ENCODE assay signal across 17 cellular contexts in genomic region chr2:1727796-1728474, GRCh38. TPM values are rescaled to one million over a fixed set of nuclear protein-coding genes. Genes with fewer than 3 reads are reported as not detected.
DNase-seq lines count a peak whose midpoint lies in the region; ATAC-seq, FAIRE-seq and TF ChIP-seq lines count a peak whose summit lies in the region.
"Had no signal": no experiment of that assay in that cellular context is flagged by ENCODE, and none has a peak within 500 bp of the region (broad histone marks: within the 10 kb centered on the region; RNA-seq: fewer than 3 reads in every experiment).

No MANE protein-coding gene starts in this region.

- H3K4me1 ChIP-seq in pancreas, result peaks cover 0 to 2% (median 0%) of the 10 kb centered on the region in 3 donors

- CTCF ChIA-PET in activated CD8-positive, alpha-beta memory T cell treated with anti-CD3 and anti-CD28 coated beads, Interleukin-2, amount 10 ng/mL, durations not matched to agents 7 days and 5 days (lab: Charles Lee), result no interaction called here

- no peak for FAIRE-seq in pancreas (lab: Jason Lieb, UNC)

- no peak overlapping the region for H3K4me3 Mint-ChIP-seq in activated CD8-positive, alpha-beta memory T cell treated with anti-CD3 and anti-CD28 coated beads, Interleukin-2, amount 10 ng/mL, durations not matched to agents 7 days and 5 days
- H3K4me3 Mint-ChIP-seq in glutamatergic neuron (ENCODE audit: unreplicated experiment), result peak overlapping the region; percentile 31
- H3K4me3 Mint-ChIP-seq: activated B cell treated with CpG ODN at 0.5 μM for 24 hours had no signal

- H3K27ac ChIP-seq in pancreas, result no peak overlapping the region
- H3K27ac ChIP-seq: neutrophil had no signal

- DNase-seq in activated CD8-positive, alpha-beta memory T cell treated with anti-CD3 and anti-CD28 coated beads, Interleukin-2, amount 50 U/mL, for 48 hours, result peak; percentile 13
- DNase-seq in activated CD8-positive, alpha-beta memory T cell treated with anti-CD3 and anti-CD28 coated beads, Interleukin-2, amount 10 ng/mL, durations not matched to agents 7 days and 5 days, result no peak
- DNase-seq in glutamatergic neuron (no peak), pancreas (no peak), ureter (ENCODE audit: low spot score) (peak; percentile 19), GM13976 (ENCODE audit: low spot score) (no peak)
- DNase-seq: activated B cell treated with CpG ODN at 0.5 μM for 24 hours; activated naive CD4-positive, alpha-beta T cell treated with Interleukin-2 at 50 U/mL for 16 hours; brain microvascular endothelial cell; effector CD4-positive, alpha-beta T cell; NCI-H524; stimulated activated CD4-positive, alpha-beta T cell treated with anti-CD3 and anti-CD28 coated beads, Interleukin-12 subunit alpha, Interleukin-12 subunit beta, amount 100 ng/mL, for 4 hours; SW 1271 had no signal

- H3K27me3 Mint-ChIP-seq in activated CD8-positive, alpha-beta memory T cell treated with anti-CD3 and anti-CD28 coated beads, Interleukin-2, amount 10 ng/mL, durations not matched to agents 7 days and 5 days, result no peaks in the 10 kb centered on the region
- H3K27me3 Mint-ChIP-seq in glutamatergic neuron (ENCODE audit: unreplicated experiment), result no peaks in the 10 kb centered on the region
- H3K27me3 Mint-ChIP-seq: activated B cell treated with CpG ODN at 0.5 μM for 24 hours had no signal

- intact Hi-C loops in pancreas (cut with DNase I), result no loop called here

- peak overlapping the region in 2 of 4 donors; percentile 27 to 29 for H3K4me3 ChIP-seq in pancreas

- 63 to 75% methylated on average over 16 of the region's 16 CpGs for WGBS in pancreas, 2 donors

- no peak for ATAC-seq in activated CD8-positive, alpha-beta memory T cell treated with anti-CD3 and anti-CD28 coated beads, Interleukin-2, amount 10 ng/mL, durations not matched to agents 7 days and 5 days
- ATAC-seq in pancreas (peak in 3 of 4 donors; percentile 8 to 59 (median 27)), HG03039 (IDR thresholded peaks at IDR 0.05; ENCODE audit: unreplicated experiment) (no peak), HG03135 (IDR thresholded peaks at IDR 0.05; ENCODE audit: unreplicated experiment) (no peak)

- H3K36me3 Mint-ChIP-seq in activated CD8-positive, alpha-beta memory T cell treated with anti-CD3 and anti-CD28 coated beads, Interleukin-2, amount 10 ng/mL, durations not matched to agents 7 days and 5 days, result no peaks in the 10 kb centered on the region
- H3K36me3 Mint-ChIP-seq in glutamatergic neuron (ENCODE audit: unreplicated experiment), result peaks cover 11% of the 10 kb centered on the region

- no peak overlapping the region for H3K27ac Mint-ChIP-seq in activated CD8-positive, alpha-beta memory T cell treated with anti-CD3 and anti-CD28 coated beads, Interleukin-2, amount 10 ng/mL, durations not matched to agents 7 days and 5 days
- H3K27ac Mint-ChIP-seq in glutamatergic neuron (ENCODE audit: unreplicated experiment), result peak overlapping the region; percentile 98
- H3K27ac Mint-ChIP-seq: activated B cell treated with CpG ODN at 0.5 μM for 24 hours had no signal

- H3K4me1 Mint-ChIP-seq in activated CD8-positive, alpha-beta memory T cell treated with anti-CD3 and anti-CD28 coated beads, Interleukin-2, amount 10 ng/mL, durations not matched to agents 7 days and 5 days, result no peaks in the 10 kb centered on the region
- peaks cover 57% of the 10 kb centered on the region for H3K4me1 Mint-ChIP-seq in glutamatergic neuron (ENCODE audit: low read depth, unreplicated experiment)
- H3K4me1 Mint-ChIP-seq: activated B cell treated with CpG ODN at 0.5 μM for 24 hours had no signal

- H3K27me3 ChIP-seq in pancreas, result no peaks in the 10 kb centered on the region
- H3K27me3 ChIP-seq: brain microvascular endothelial cell, neutrophil had no signal

- H3K36me3 ChIP-seq in pancreas, result no peaks in the 10 kb centered on the region
- H3K36me3 ChIP-seq: left ventricle myocardium inferior, neutrophil had no signal

- H3K9me3 Mint-ChIP-seq in activated CD8-positive, alpha-beta memory T cell treated with anti-CD3 and anti-CD28 coated beads, Interleukin-2, amount 10 ng/mL, durations not matched to agents 7 days and 5 days (ENCODE audit: low read depth), result no peaks in the 10 kb centered on the region
- H3K9me3 Mint-ChIP-seq in glutamatergic neuron (ENCODE audit: unreplicated experiment), result peaks cover 4% of the 10 kb centered on the region
- H3K9me3 Mint-ChIP-seq: activated B cell treated with CpG ODN at 0.5 μM for 24 hours had no signal

- TF ChIP-seq CTCF in glutamatergic neuron (IDR thresholded peaks at IDR 0.05; ENCODE audit: partially characterized antibody, unreplicated experiment) (no peak), pancreas (IDR thresholded peaks at IDR 0.05) (no peak), GM13976 (IDR thresholded peaks at IDR 0.05; ENCODE audit: borderline replicate concordance, control extremely low read depth, extremely low read depth, insufficient read depth, missing control alignments) (no peak)

- in situ Hi-C loops in GM13976 (cut with MboI; ENCODE audit: low sequenced_read_pairs, unreplicated experiment), result no loop called here

- H3K9me3 ChIP-seq in pancreas, result no peaks in the 10 kb centered on the region
- H3K9me3 ChIP-seq: left ventricle myocardium inferior, neutrophil had no signal

RNA-seq across cellular contexts. Expression of gene PXDN, which starts 16.4 kb away (rescaled TPM):
- total RNA-seq in activated CD8-positive, alpha-beta memory T cell treated with anti-CD3 and anti-CD28 coated beads, Interleukin-2, amount 10 ng/mL, durations not matched to agents 7 days and 5 days, result 1 to 10 TPM; 2.0 to 3.1 TPM
- total RNA-seq in glutamatergic neuron (ENCODE audit: unreplicated experiment) (226 TPM), pancreas (10 to 100 TPM in 1 of 6 donors, 1 to 10 TPM in 5; 2.0 to 21.1 (median 4.6) TPM), ureter (20.2 TPM)
- polyA plus RNA-seq in pancreas, result 1 to 10 TPM; 2.6 to 4.7 TPM

Comparison
In these comparisons a context has a peak if more than half of its experiments do, and no peak if none do; other contexts are left out.
1. DNase-seq: peak in activated CD8-positive, alpha-beta memory T cell treated with anti-CD3 and anti-CD28 coated beads, Interleukin-2, amount 50 U/mL, for 48 hours (single experiment) and ureter (single experiment); none in activated CD8-positive, alpha-beta memory T cell treated with anti-CD3 and anti-CD28 coated beads, Interleukin-2, amount 10 ng/mL, durations not matched to agents 7 days and 5 days (single experiment), glutamatergic neuron (single experiment), pancreas (0 of 6) and GM13976 (single experiment).
2. ATAC-seq: peak in pancreas (3 of 4); none in activated CD8-positive, alpha-beta memory T cell treated with anti-CD3 and anti-CD28 coated beads, Interleukin-2, amount 10 ng/mL, durations not matched to agents 7 days and 5 days (single experiment), HG03039 (single experiment) and HG03135 (single experiment).
3. RNA of gene PXDN, which starts 16.4 kb away (total RNA-seq): 226 TPM in glutamatergic neuron (single experiment); 20.2 TPM in ureter (single experiment), 2.0 to 21.1 TPM in pancreas and 2.0 to 3.1 TPM in activated CD8-positive, alpha-beta memory T cell treated with anti-CD3 and anti-CD28 coated beads, Interleukin-2, amount 10 ng/mL, durations not matched to agents 7 days and 5 days; every median in the first group is over 10 times any median in the second.